In the genomic region with DNA sequence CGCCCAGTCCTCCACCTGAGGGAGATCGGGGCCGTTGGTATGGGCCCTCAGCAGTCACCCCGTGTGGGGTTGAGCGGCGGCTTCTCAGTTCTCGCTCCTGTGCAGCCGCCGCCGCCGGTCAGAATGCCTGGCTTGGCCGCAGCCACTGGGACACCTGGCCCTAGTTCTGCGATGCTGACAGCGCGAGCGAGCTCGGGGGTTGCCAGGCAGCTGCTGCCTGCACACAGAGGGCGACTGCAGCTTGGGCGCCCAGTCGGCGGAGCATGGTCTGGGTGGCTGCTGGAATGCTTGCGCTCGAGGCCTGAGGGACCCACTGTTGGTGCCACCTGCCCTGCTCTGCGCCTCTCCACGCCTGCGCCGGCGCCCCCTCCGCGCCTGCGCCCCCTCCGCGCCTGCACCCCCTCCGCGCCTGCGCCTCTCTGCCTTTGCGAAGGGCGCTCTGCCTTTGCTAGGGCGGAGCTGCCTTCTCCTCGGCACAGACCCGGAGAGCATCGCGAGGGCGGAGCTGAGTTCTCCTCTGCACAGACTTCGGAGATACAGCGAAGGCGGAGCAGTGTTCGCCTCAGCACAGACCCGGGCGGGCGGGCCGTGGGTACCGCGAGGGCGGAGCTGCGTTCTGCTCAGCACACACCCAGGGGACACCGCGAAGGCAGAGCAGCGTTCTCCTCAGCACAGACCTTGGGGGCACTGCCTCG, we compare ENCODE assay signal across 8 cellular contexts.
DNase-seq lines count a peak whose midpoint lies in the region; ATAC-seq and TF ChIP-seq lines count a peak whose summit lies in the region.
"Not testable (repeated sequence)": the region's sequence is repeated elsewhere in the genome, so short reads cannot be mapped to it uniquely, and the experiment has no call there.

No MANE protein-coding gene starts in this region.

- not testable (repeated sequence) for BruUV-seq in Panc1 (replicated peaks; lab: Mats Ljungman, UMichigan)

- H3K18ac ChIP-seq in mesendoderm (ENCODE audit: low read length) = not testable (repeated sequence)

- H3K36me3 ChIP-seq in Panc1 (ENCODE audit: control insufficient read depth, insufficient read depth, low read length); mesendoderm (ENCODE audit: control insufficient read depth, insufficient read depth, low read length): not testable (repeated sequence)

- CTCF ChIA-PET in Panc1 (lab: Charles Lee) = not testable (repeated sequence)

- not testable (repeated sequence) for TF ChIP-seq CTCF in Panc1 (IDR thresholded peaks at IDR 0.05); epithelial cell of proximal tubule (conservative IDR thresholded peaks at IDR 0.05; ENCODE audit: low read depth, low read length)

- peak overlapping the region; percentile 52 for H3K4me2 ChIP-seq in mesendoderm (ENCODE audit: low read length)

- peak overlapping the region; percentile 87 for H3K4me3 Mint-ChIP-seq in activated T-helper 1 cell treated with anti-CD3 and anti-CD28 coated beads, Interleukin-12 subunit alpha, Interleukin-12 subunit beta, Interleukin-2, Interleukin-4 antibody, amounts not matched to agents 30 ng/mL and 10 ng/mL and 1 ng/mL, durations not matched to agents 14 hours and 24 hours and 36 hours

- H3K27me3 Mint-ChIP-seq in activated T-helper 1 cell treated with anti-CD3 and anti-CD28 coated beads, Interleukin-12 subunit alpha, Interleukin-12 subunit beta, Interleukin-2, Interleukin-4 antibody, amounts not matched to agents 30 ng/mL and 10 ng/mL and 1 ng/mL, durations not matched to agents 14 hours and 24 hours and 36 hours (ENCODE audit: insufficient read depth) = peaks cover 22% of the 10 kb centered on the region

- H2BK5ac ChIP-seq in mesendoderm (ENCODE audit: low read length) = not testable (repeated sequence)

- H4K8ac ChIP-seq in mesendoderm (ENCODE audit: low read depth, low read length) = not testable (repeated sequence)

- H3K36me3 Mint-ChIP-seq in activated T-helper 1 cell treated with anti-CD3 and anti-CD28 coated beads, Interleukin-12 subunit alpha, Interleukin-12 subunit beta, Interleukin-2, Interleukin-4 antibody, amounts not matched to agents 30 ng/mL and 10 ng/mL and 1 ng/mL, durations not matched to agents 14 hours and 24 hours and 36 hours (ENCODE audit: low read depth) = not testable (repeated sequence)

- H3K56ac ChIP-seq in mesendoderm (ENCODE audit: low read length) = not testable (repeated sequence)

- H2AK5ac ChIP-seq in mesendoderm (ENCODE audit: low read length) = not testable (repeated sequence)

- not testable (repeated sequence) for H3K79me2 ChIP-seq in mesendoderm (ENCODE audit: control insufficient read depth, insufficient read depth, low read length)

- H3K9ac ChIP-seq in mesendoderm (ENCODE audit: low read length) = not testable (repeated sequence)

- in situ Hi-C loops in Panc1 (cut with HindIII; ENCODE audit: low pct_unique_long_range_greater_than_20kb, low sequenced_read_pairs) = not testable (repeated sequence)

- not testable (repeated sequence) for H4K5ac ChIP-seq in mesendoderm (ENCODE audit: low read length)

- not testable (repeated sequence) for H2BK120ac ChIP-seq in mesendoderm (ENCODE audit: low read depth, low read length)

- WGBS in mesendoderm (ENCODE audit: extremely low coverage, insufficient coverage, low lambda C conversion rate) = no CpG with 5 or more reads among the region's 60 CpGs

- H3K27ac Mint-ChIP-seq in activated T-helper 1 cell treated with anti-CD3 and anti-CD28 coated beads, Interleukin-12 subunit alpha, Interleukin-12 subunit beta, Interleukin-2, Interleukin-4 antibody, amounts not matched to agents 30 ng/mL and 10 ng/mL and 1 ng/mL, durations not matched to agents 14 hours and 24 hours and 36 hours = peak overlapping the region; percentile 89

- H3K4me1 ChIP-seq in Panc1 (ENCODE audit: control insufficient read depth, insufficient read depth, low read length); mesendoderm (ENCODE audit: control insufficient read depth, low read depth, low read length): not testable (repeated sequence)

- peaks cover 11% of the 10 kb centered on the region for H3K4me1 Mint-ChIP-seq in activated T-helper 1 cell treated with anti-CD3 and anti-CD28 coated beads, Interleukin-12 subunit alpha, Interleukin-12 subunit beta, Interleukin-2, Interleukin-4 antibody, amounts not matched to agents 30 ng/mL and 10 ng/mL and 1 ng/mL, durations not matched to agents 14 hours and 24 hours and 36 hours (ENCODE audit: low read depth)

- not testable (repeated sequence) for H3K27ac ChIP-seq in Panc1 (ENCODE audit: low read length); mesendoderm (ENCODE audit: low read depth, low read length)

- ATAC-seq in GM19025 (IDR thresholded peaks at IDR 0.05; ENCODE audit: low read depth, unreplicated experiment) (peak; percentile 100), HG02973 (IDR thresholded peaks at IDR 0.05; ENCODE audit: unreplicated experiment) (peak; percentile 100), Panc1 (peak; percentile 100)

- H3K4ac ChIP-seq in mesendoderm (ENCODE audit: low read depth, low read length) = not testable (repeated sequence)

- intact Hi-C loops in Panc1 (cut with micrococcal nuclease; ENCODE audit: unreplicated experiment); activated T-helper 1 cell treated with anti-CD3 and anti-CD28 coated beads, Interleukin-12 subunit alpha, Interleukin-12 subunit beta, Interleukin-2, Interleukin-4 antibody, amounts not matched to agents 30 ng/mL and 10 ng/mL and 1 ng/mL, durations not matched to agents 14 hours and 24 hours and 36 hours (cut with micrococcal nuclease): not testable (repeated sequence)

- H3K23ac ChIP-seq in mesendoderm (ENCODE audit: low read length) = not testable (repeated sequence)

- not testable (repeated sequence) for H3K79me1 ChIP-seq in mesendoderm (ENCODE audit: low read length)

- POLR2A ChIA-PET in Panc1 (lab: Charles Lee) = not testable (repeated sequence)

- H3K27me3 ChIP-seq in Panc1 (ENCODE audit: control insufficient read depth, insufficient read depth, low read length); mesendoderm (ENCODE audit: insufficient read depth, low read length, poor library complexity): not testable (repeated sequence)

- H3K9me3 Mint-ChIP-seq in activated T-helper 1 cell treated with anti-CD3 and anti-CD28 coated beads, Interleukin-12 subunit alpha, Interleukin-12 subunit beta, Interleukin-2, Interleukin-4 antibody, amounts not matched to agents 30 ng/mL and 10 ng/mL and 1 ng/mL, durations not matched to agents 14 hours and 24 hours and 36 hours = not testable (repeated sequence)

- H2BK15ac ChIP-seq in mesendoderm (replicated peaks; ENCODE audit: low read depth) = not testable (repeated sequence)

- peak; percentile 66 for DNase-seq in AG08396 (ENCODE audit: low spot score)
- peak; percentile 36 for DNase-seq in Panc1 (ENCODE audit: low read depth, low spot score)
- DNase-seq in activated T-helper 1 cell treated with anti-CD3 and anti-CD28 coated beads, Interleukin-12 subunit alpha, Interleukin-12 subunit beta, Interleukin-2, Interleukin-4 antibody, amounts not matched to agents 30 ng/mL and 10 ng/mL and 1 ng/mL, durations not matched to agents 14 hours and 24 hours and 36 hours (ENCODE audit: low spot score) = peak; percentile 99
- DNase-seq in epithelial cell of proximal tubule (ENCODE audit: low read depth) = peak; percentile 32
- DNase-seq in mesendoderm = peak; percentile 79
- peak; percentile 88 to 96 for DNase-seq in stimulated activated CD4-positive, alpha-beta T cell treated with anti-CD3 and anti-CD28 coated beads, Interleukin-2, amount 100 ng/mL, for 24 hours

- not testable (repeated sequence) for H3K9me3 ChIP-seq in Panc1 (ENCODE audit: control insufficient read depth, insufficient read depth, low read depth, low read length)

- H3K4me3 ChIP-seq in Panc1 (ENCODE audit: low read depth in 2 of 2, low read length in 2 of 2) (peak overlapping the region; percentile 44 to 52), epithelial cell of proximal tubule (ENCODE audit: low read depth, low read length) (peak overlapping the region; percentile 55)
- H3K4me3 ChIP-seq in mesendoderm (ENCODE audit: low read length) = not testable (repeated sequence)

Comparison
In these comparisons a context has a peak if more than half of its experiments do, and no peak if none do; other contexts are left out.
1. DNase-seq: peak in every context shown above with its lines; median percentile 99 in activated T-helper 1 cell treated with anti-CD3 and anti-CD28 coated beads, Interleukin-12 subunit alpha, Interleukin-12 subunit beta, Interleukin-2, Interleukin-4 antibody, amounts not matched to agents 30 ng/mL and 10 ng/mL and 1 ng/mL, durations not matched to agents 14 hours and 24 hours and 36 hours; 92 in stimulated activated CD4-positive, alpha-beta T cell treated with anti-CD3 and anti-CD28 coated beads, Interleukin-2, amount 100 ng/mL, for 24 hours; 79 in mesendoderm; 66 in AG08396; 36 in Panc1; 32 in epithelial cell of proximal tubule.